Comparison of ENCODE assay signal across 9 cellular contexts in genomic region chr14:55339770-55340169, GRCh38.
DNase-seq lines count a peak whose midpoint lies in the region; ATAC-seq and TF ChIP-seq lines count a peak whose summit lies in the region.
"Had no signal": no experiment of that assay in that cellular context is flagged by ENCODE, and none has a peak within 500 bp of the region (broad histone marks: within the 10 kb centered on the region; RNA-seq: fewer than 3 reads in every experiment).

No MANE protein-coding gene starts in this region.

- no peak overlapping the region for H3K4me3 Mint-ChIP-seq in T-cell

- peaks cover 54% of the 10 kb centered on the region for H3K4me1 ChIP-seq in psoas muscle
- H3K4me1 ChIP-seq in suprapubic skin, result peaks cover 19% of the 10 kb centered on the region

- peak overlapping the region; percentile 11 to 84 for H3K27ac Mint-ChIP-seq in T-cell

- no peaks in the 10 kb centered on the region for H3K27me3 ChIP-seq in psoas muscle (ENCODE audit: insufficient read depth in 3 of 3, low read length in 2 of 3)
- no peaks in the 10 kb centered on the region for H3K27me3 ChIP-seq in suprapubic skin

- TF ChIP-seq EP300 in suprapubic skin (IDR thresholded peaks at IDR 0.05), result no peak

- no peaks in the 10 kb centered on the region for H3K36me3 Mint-ChIP-seq in T-cell

- no peaks in the 10 kb centered on the region for H3K9me3 Mint-ChIP-seq in T-cell

- H3K4me3 ChIP-seq in psoas muscle (no peak overlapping the region), suprapubic skin (no peak overlapping the region)

- H3K27ac ChIP-seq in psoas muscle, result peak overlapping the region; percentile 64
- H3K27ac ChIP-seq in suprapubic skin, result no peak overlapping the region

- H3K36me3 ChIP-seq in psoas muscle (ENCODE audit: insufficient read depth in 1 of 2, low read depth in 1 of 2) (no peaks in the 10 kb centered on the region), suprapubic skin (no peaks in the 10 kb centered on the region)

- in situ Hi-C loops in G401 (cut with HindIII; ENCODE audit: low sequenced_read_pairs), result no loop called here

- TF ChIP-seq POLR2A in suprapubic skin (IDR thresholded peaks at IDR 0.05), result no peak

- no peaks in the 10 kb centered on the region for H3K27me3 Mint-ChIP-seq in T-cell

- DNase-seq in NK-92 treated with Interleukin-12 subunit alpha and Interleukin-12 subunit beta, amount 100 ng/mL, for 24 hours (lab: John Stamatoyannopoulos, UW), result peak; percentile 44
- DNase-seq in NK-92 (lab: John Stamatoyannopoulos, UW; ENCODE audit: unreplicated experiment) (no peak), T-cell (no peak), psoas muscle (no peak), G401 (ENCODE audit: low spot score) (no peak), suprapubic skin (ENCODE audit: low spot score in 2 of 2) (no peak)

- peaks cover 78 to 85% (median 81%) of the 10 kb centered on the region in 3 donors for H3K4me1 Mint-ChIP-seq in T-cell

- CTCF ChIA-PET in T-cell (lab: Charles Lee), result interaction anchor here (0.6 to 0.8 kb wide), 5 partner anchors 14 to 80 kb away, joined by 3 to 6 read pairs (median 3); no protein-coding TSS in a partner anchor

- TF ChIP-seq CTCF in psoas muscle (IDR thresholded peaks at IDR 0.05) (no peak), suprapubic skin (IDR thresholded peaks at IDR 0.05) (no peak)

- ATAC-seq in HG02642 (IDR thresholded peaks at IDR 0.05; ENCODE audit: poor library complexity, unreplicated experiment) (peak; percentile 74), T-cell (replicated peaks in 1 of 4) (peak in 1 of 4 experiments; percentile 17), psoas muscle (peak; percentile 23 to 61 (median 42)), HG03457 (IDR thresholded peaks at IDR 0.05; ENCODE audit: unreplicated experiment) (no peak)
- ATAC-seq: Panc1 had no signal

- WGBS in psoas muscle, 3 donors, result 53 to 73% (median 58%) methylated on average over 2 of the region's 2 CpGs
- 57% methylated on average over 2 of the region's 2 CpGs for whole genome bisulfite sequencing in suprapubic skin

- intact Hi-C loops in psoas muscle (cut with DNase I), result no loop called here

- no peaks in the 10 kb centered on the region for H3K9me3 ChIP-seq in psoas muscle
- no peaks in the 10 kb centered on the region for H3K9me3 ChIP-seq in suprapubic skin

- POLR2A ChIA-PET in T-cell (lab: Charles Lee), result interaction anchor here in 1 of 2 donors (0.6 kb wide), 1 partner anchor 100 kb away, joined by 3 read pairs; the partner anchor contains the start of gene TBPL2
